21 cellular contexts compared by ENCODE assay signal in the genomic region with DNA sequence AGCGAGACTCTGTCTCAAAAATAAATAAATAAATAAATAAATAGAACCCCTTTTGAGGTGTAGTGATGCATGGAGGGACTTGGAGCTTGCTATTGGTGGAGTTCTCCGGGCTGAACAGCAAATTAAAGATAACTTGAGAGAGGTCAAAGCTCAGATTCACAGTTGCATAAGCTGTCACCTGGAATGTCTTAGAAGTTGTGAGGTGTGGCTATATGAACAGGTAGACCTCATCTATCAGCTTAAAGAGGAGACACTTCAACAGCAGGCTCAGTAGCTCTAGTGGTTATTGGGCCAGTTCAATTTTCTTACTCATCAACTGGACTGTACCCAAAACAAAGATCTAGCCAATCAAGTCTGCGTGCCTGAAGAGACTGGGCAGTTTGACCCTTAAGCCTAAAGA. TPM values are rescaled to one million over a fixed set of nuclear protein-coding genes. Genes with fewer than 3 reads are reported as not detected.
DNase-seq lines count a peak whose midpoint lies in the region; ATAC-seq, FAIRE-seq and TF ChIP-seq lines count a peak whose summit lies in the region.
"Had no signal": no experiment of that assay in that cellular context is flagged by ENCODE, and none has a peak within 500 bp of the region (broad histone marks: within the 10 kb centered on the region; RNA-seq: fewer than 3 reads in every experiment).

No MANE protein-coding gene starts in this region.

- H3K27ac ChIP-seq in esophagus squamous epithelium (peak overlapping the region in 3 of 4 donors; percentile 39 to 69 (median 68)), small intestine (ENCODE audit: low read depth in 1 of 2, low read length in 1 of 2) (no peak overlapping the region), HepG2 (ENCODE audit: extremely low read length, insufficient read depth, low read length) (no peak overlapping the region)
- H3K27ac ChIP-seq: HL-60, Peyer's patch had no signal

- no peak overlapping the region for H3K9ac ChIP-seq in HepG2 (ENCODE audit: insufficient read depth, low read depth, low read length)

- H3K9me3 ChIP-seq in Caco-2 (no peaks in the 10 kb centered on the region), esophagus squamous epithelium (no peaks in the 10 kb centered on the region), small intestine (ENCODE audit: control insufficient read depth, low read depth) (no peaks in the 10 kb centered on the region), HepG2 (ENCODE audit: low read length) (no peaks in the 10 kb centered on the region)
- H3K9me3 ChIP-seq: Peyer's patch had no signal

- H3K36me3 ChIP-seq in Caco-2 (ENCODE audit: control insufficient read depth, insufficient read depth, low read length) (no peaks in the 10 kb centered on the region), esophagus squamous epithelium (no peaks in the 10 kb centered on the region), small intestine (ENCODE audit: control insufficient read depth in 2 of 2, insufficient read depth in 2 of 2, low read length in 2 of 2) (no peaks in the 10 kb centered on the region), HepG2 (replicated peaks in 1 of 2; ENCODE audit: control insufficient read depth in 1 of 2, insufficient read depth in 2 of 2, low read length in 2 of 2) (no peaks in the 10 kb centered on the region)
- H3K36me3 ChIP-seq: Peyer's patch had no signal

- TF ChIP-seq POLR2A in esophagus squamous epithelium (IDR thresholded peaks at IDR 0.05) (no peak), HepG2 (IDR thresholded peaks at IDR 0.05; ENCODE audit: insufficient read depth in 1 of 2, low read depth in 2 of 2, low read length in 2 of 2) (no peak)

- H3K9me3 Mint-ChIP-seq in Caco-2 (ENCODE audit: unreplicated experiment) = no peaks in the 10 kb centered on the region

- FAIRE-seq in small intestine (lab: Jason Lieb, UNC) (no peak), HepG2 (lab: Jason Lieb, UNC) (no peak)
- FAIRE-seq: A204.1, HTR-8/SVneo had no signal

- intact Hi-C loops in Caco-2 (cut with micrococcal nuclease; ENCODE audit: unreplicated experiment) = no loop called here
- intact Hi-C loops in esophagus squamous epithelium (cut with DNase I) = no loop called here
- intact Hi-C loops in HepG2 (cut with micrococcal nuclease; ENCODE audit: unreplicated experiment) = no loop called here

- peak in 1 of 2 experiments; percentile 31 for DNase-seq in Caco-2
- peak; percentile 31 for DNase-seq in M059J (ENCODE audit: low read depth)
- no peak for DNase-seq in esophagus squamous epithelium (lab: John Stamatoyannopoulos, UW)
- peak; percentile 85 for DNase-seq in small intestine
- DNase-seq in HepG2 (ENCODE audit: low spot score) = no peak
- DNase-seq: C1 segment of cervical spinal cord, DMS 273 treated with DMSO at 0.1 percent for 48 hours, H7, NCI-H1048, NCI-H146, NCI-H2081, NCI-H510A, NCI-H774, Peyer's patch had no signal

- 68 to 89% methylated on average over 3 of the region's 3 CpGs for WGBS in esophagus squamous epithelium, 2 donors
- WGBS in small intestine, 3 donors = 41 to 74% (median 48%) methylated on average over 3 of the region's 3 CpGs
- WGBS in HepG2 (ENCODE audit: low lambda C conversion rate) = 63% methylated on average over 3 of the region's 3 CpGs

- CTCF ChIA-PET in Caco-2 (lab: Charles Lee) (interaction anchor here (0.9 kb wide), 1 partner anchor 19 kb away, joined by 3 read pairs; no protein-coding TSS in a partner anchor), HepG2 (lab: Yijun Ruan, JAX; ENCODE audit: low intra/inter-chr PET ratio, low total read pairs) (no interaction called here)

- no peak for TF ChIP-seq RAD21 in HepG2 (CRISPR knock-in tag; IDR thresholded peaks at IDR 0.05)

- TF ChIP-seq EP300 in HepG2 (IDR thresholded peaks at IDR 0.05; ENCODE audit: low read depth in 2 of 2, low read length in 2 of 2) (no peak), HepG2 (CRISPR knock-in tag; IDR thresholded peaks at IDR 0.05; ENCODE audit: borderline replicate concordance) (no peak)

- no peaks in the 10 kb centered on the region for H3K36me3 Mint-ChIP-seq in Caco-2 (ENCODE audit: insufficient read depth, unreplicated experiment)

- peaks cover 13% of the 10 kb centered on the region for H3K4me1 Mint-ChIP-seq in Caco-2 (ENCODE audit: low read depth, unreplicated experiment)

- H3K4me3 ChIP-seq in Caco-2 (ENCODE audit: low read depth, low read length) (no peak overlapping the region), esophagus squamous epithelium (no peak overlapping the region), small intestine (ENCODE audit: low read depth in 1 of 2, low read length in 2 of 2) (no peak overlapping the region), HepG2 (replicated peaks in 1 of 3; ENCODE audit: insufficient read depth in 1 of 3, low read depth in 2 of 3, low read length in 3 of 3) (no peak overlapping the region)
- H3K4me3 ChIP-seq: Peyer's patch, SK-N-MC had no signal

- no peaks in the 10 kb centered on the region for H3K27me3 Mint-ChIP-seq in Caco-2 (ENCODE audit: insufficient read depth, unreplicated experiment)

- in situ Hi-C loops in HepG2 (cut with HindIII; ENCODE audit: extremely low pct_ligation_motif_present, low pct_unique_long_range_greater_than_20kb) = no loop called here

- H3K4me1 ChIP-seq in Caco-2 = peaks cover 30% of the 10 kb centered on the region
- peaks cover 8 to 42% (median 29%) of the 10 kb centered on the region in 3 donors for H3K4me1 ChIP-seq in esophagus squamous epithelium
- no peaks in the 10 kb centered on the region for H3K4me1 ChIP-seq in small intestine (ENCODE audit: control insufficient read depth in 2 of 2, insufficient read depth in 1 of 2, low read depth in 1 of 2, low read length in 1 of 2)
- H3K4me1 ChIP-seq in HepG2 (ENCODE audit: insufficient read depth, low read length) = 0 out of 2 replicates have a peak, but pooled peaks cover 10% of the 10 kb centered on the region

- H2AFZ ChIP-seq in HepG2 (ENCODE audit: low read length) = no peak overlapping the region

- H3K79me2 ChIP-seq in HepG2 (ENCODE audit: insufficient read depth, low read length) = no peaks in the 10 kb centered on the region

- peak overlapping the region; percentile 57 for H3K27ac Mint-ChIP-seq in Caco-2 (ENCODE audit: unreplicated experiment)

- no peak overlapping the region for H3K4me3 Mint-ChIP-seq in Caco-2 (ENCODE audit: unreplicated experiment)

- POLR2A ChIA-PET in Caco-2 (lab: Charles Lee) (interaction anchor here (0.7 to 0.9 kb wide), 2 partner anchors 8 to 55 kb away, joined by 3 to 4 read pairs; partner anchors contain the start of gene DNAJC18), HepG2 (lab: Yijun Ruan, JAX) (interaction anchor here (1.7 kb wide), 1 partner anchor 9 kb away, joined by 11 read pairs; no protein-coding TSS in a partner anchor)

- H3K4me2 ChIP-seq in HepG2 (ENCODE audit: low read depth, low read length) = no peak overlapping the region

- H3K27me3 ChIP-seq in Caco-2 (replicated peaks; ENCODE audit: control insufficient read depth, insufficient read depth, low read length) = no peaks in the 10 kb centered on the region
- H3K27me3 ChIP-seq in esophagus squamous epithelium = no peaks in the 10 kb centered on the region
- H3K27me3 ChIP-seq in small intestine (ENCODE audit: control insufficient read depth in 2 of 2, insufficient read depth in 2 of 2, low read length in 2 of 2) = no peaks in the 10 kb centered on the region
- H3K27me3 ChIP-seq in HepG2 (ENCODE audit: control insufficient read depth in 1 of 2, insufficient read depth in 2 of 2, low read length in 2 of 2) = no peaks in the 10 kb centered on the region
- H3K27me3 ChIP-seq: Peyer's patch had no signal

- no peaks in the 10 kb centered on the region for H4K20me1 ChIP-seq in HepG2 (ENCODE audit: insufficient read depth, low read length)

- TF ChIP-seq CTCF in Caco-2 (IDR thresholded peaks at IDR 0.05; ENCODE audit: insufficient read depth in 1 of 2, low read depth in 1 of 2, low read length in 1 of 2, severe bottlenecking in 1 of 2, unreplicated experiment in 1 of 2) (no peak), esophagus squamous epithelium (IDR thresholded peaks at IDR 0.05) (no peak), HepG2 (CRISPR knock-in tag; IDR thresholded peaks at IDR 0.05) (no peak)

- no TSS peak for BruUV-seq in Caco-2 (replicated peaks; lab: Mats Ljungman, UMichigan)
- no TSS peak for BruUV-seq in HepG2 (replicated peaks; lab: Mats Ljungman, UMichigan)

- ATAC-seq in activated CD4-positive, CD25-positive, alpha-beta regulatory T cell treated with anti-CD3 and anti-CD28 coated beads, Interleukin-2, amount 50 U/mL, for 24 hours = no peak
- ATAC-seq in HepG2 = no peak
- no peak for ATAC-seq in HG03108 (IDR thresholded peaks at IDR 0.05; ENCODE audit: unreplicated experiment)
- ATAC-seq: Right ventricle myocardium inferior had no signal

RNA-seq across cellular contexts. Expression of gene STING1, which starts 11.7 kb away (rescaled TPM):
- not detected in 2 replicates for total RNA-seq in Caco-2 (2022)
- 29.3 and 35.2 TPM in 2 replicates for total RNA-seq in M059J (2014; rRNA removed; shearing (Covaris generic))
- 10 to 100 TPM; 33.0 to 49.6 (median 38.6) TPM for total RNA-seq in esophagus squamous epithelium
- polyA plus RNA-seq in small intestine = 10 to 100 TPM in 1 of 3 donors, 1 to 10 TPM in 2; 2.2 to 23.0 (median 3.0) TPM
- total RNA-seq in HepG2 (2016; rRNA removed; fragmentation: Illumina TruSeq; extraction: Trizol) = 0.56 and 1.3 TPM in 2 replicates
- 0.40 and 0.71 TPM in 2 replicates for total RNA-seq in HepG2 (2016; cell fraction: cytosol; rRNA removed; fragmentation: Illumina TruSeq; extraction: Trizol; ENCODE audit: low read depth)
- total RNA-seq in HepG2 (2016; cell fraction: insoluble cytoplasmic fraction; rRNA removed; fragmentation: Illumina TruSeq; extraction: Trizol) = 0.59 and 1.8 TPM in 2 replicates
- 1.0 and 1.5 TPM in 2 replicates for total RNA-seq in HepG2 (2016; cell fraction: membrane; rRNA removed; fragmentation: Illumina TruSeq; extraction: Trizol)
- total RNA-seq in HepG2 (2016; cell fraction: nucleus; rRNA removed; fragmentation: Illumina TruSeq; extraction: Trizol) = 2.5 and 3.9 TPM in 2 replicates
- 4.4 and 5.1 TPM in 2 replicates for polyA plus RNA-seq in HepG2 (2011; rRNA removed)
- 2.4 and 3.4 TPM in 2 replicates for polyA plus RNA-seq in HepG2 (2011; cell fraction: cytosol; rRNA removed)
- polyA plus RNA-seq in HepG2 (2011; cell fraction: nucleus; rRNA removed) = 22.3 and 29.1 TPM in 2 replicates
- 2.3 and 2.4 TPM in 2 replicates for polyA plus RNA-seq in HepG2 (2012)
- 0.61 and 0.71 TPM in 2 replicates for polyA plus RNA-seq in HepG2 (2016; cell fraction: cytosol; fragmentation: Illumina TruSeq; extraction: Trizol; ENCODE audit: low read depth)
- polyA plus RNA-seq in HepG2 (2016; cell fraction: insoluble cytoplasmic fraction; fragmentation: Illumina TruSeq; extraction: Trizol; ENCODE audit: low read depth) = 1.1 and 1.5 TPM in 2 replicates
- polyA plus RNA-seq in HepG2 (2016; cell fraction: membrane; fragmentation: Illumina TruSeq; extraction: Trizol; ENCODE audit: low read depth) = 0.69 and 1.1 TPM in 2 replicates
- 4.0 and 5.3 TPM in 2 replicates for polyA plus RNA-seq in HepG2 (2016; cell fraction: nucleus; fragmentation: Illumina TruSeq; extraction: Trizol; ENCODE audit: insufficient read depth, low read depth)
- 3.6 and 36.7 TPM in 2 replicates for polyA minus RNA-seq in HepG2 (2011; rRNA and poly(A)+ RNA removed; ENCODE audit: low replicate concordance)
- 2.2 and 3.8 TPM in 2 replicates for polyA minus RNA-seq in HepG2 (2011; cell fraction: cytosol; rRNA and poly(A)+ RNA removed)
- polyA minus RNA-seq in HepG2 (2011; cell fraction: nucleus; rRNA and poly(A)+ RNA removed) = 4.4 and 5.2 TPM in 2 replicates

RNA-seq across cellular contexts. Expression of gene SMIM33, which starts 23.5 kb away (rescaled TPM):
- total RNA-seq in Caco-2 (2022) (not detected in 2 replicates), esophagus squamous epithelium (not detected), HepG2 (2016; rRNA removed; fragmentation: Illumina TruSeq; extraction: Trizol) (not detected in 2 replicates)
- not detected in 2 replicates for total RNA-seq in M059J (2014; rRNA removed; shearing (Covaris generic))
- polyA plus RNA-seq in small intestine (1 to 10 TPM in 1 of 3 donors, under 1 TPM in 1, not detected in 1; 0.45 to 1.9 TPM), HepG2 (2011; rRNA removed) (0.03 TPM in 1 of 2 replicates, not detected in the other)
- total RNA-seq in HepG2 (2016; cell fraction: cytosol; rRNA removed; fragmentation: Illumina TruSeq; extraction: Trizol; ENCODE audit: low read depth) = not detected in 2 replicates
- total RNA-seq in HepG2 (2016; cell fraction: insoluble cytoplasmic fraction; rRNA removed; fragmentation: Illumina TruSeq; extraction: Trizol) = not detected in 2 replicates
- total RNA-seq in HepG2 (2016; cell fraction: membrane; rRNA removed; fragmentation: Illumina TruSeq; extraction: Trizol) = not detected in 2 replicates
- not detected in 2 replicates for total RNA-seq in HepG2 (2016; cell fraction: nucleus; rRNA removed; fragmentation: Illumina TruSeq; extraction: Trizol)
- polyA plus RNA-seq in HepG2 (2011; cell fraction: cytosol; rRNA removed) = not detected in 2 replicates
- not detected in 2 replicates for polyA plus RNA-seq in HepG2 (2011; cell fraction: nucleus; rRNA removed)
- polyA plus RNA-seq in HepG2 (2012) = not detected in 2 replicates
- polyA plus RNA-seq in HepG2 (2016; cell fraction: cytosol; fragmentation: Illumina TruSeq; extraction: Trizol; ENCODE audit: low read depth) = not detected in 2 replicates
- polyA plus RNA-seq in HepG2 (2016; cell fraction: insoluble cytoplasmic fraction; fragmentation: Illumina TruSeq; extraction: Trizol; ENCODE audit: low read depth) = not detected in 2 replicates
- not detected in 2 replicates for polyA plus RNA-seq in HepG2 (2016; cell fraction: membrane; fragmentation: Illumina TruSeq; extraction: Trizol; ENCODE audit: low read depth)
- polyA plus RNA-seq in HepG2 (2016; cell fraction: nucleus; fragmentation: Illumina TruSeq; extraction: Trizol; ENCODE audit: insufficient read depth, low read depth) = not detected in 2 replicates
- polyA minus RNA-seq in HepG2 (2011; rRNA and poly(A)+ RNA removed; ENCODE audit: low replicate concordance) = 0.18 TPM in 1 of 2 replicates, not detected in the other
- polyA minus RNA-seq in HepG2 (2011; cell fraction: cytosol; rRNA and poly(A)+ RNA removed) = not detected in 2 replicates
- not detected in 2 replicates for polyA minus RNA-seq in HepG2 (2011; cell fraction: nucleus; rRNA and poly(A)+ RNA removed)
- total RNA-seq: H7, Right ventricle myocardium inferior had no signal

RNA-seq across cellular contexts. Expression of gene ECSCR, which starts 31.7 kb away (rescaled TPM):
- total RNA-seq in Caco-2 (2022) = not detected in 2 replicates
- 1.5 and 2.4 TPM in 2 replicates for total RNA-seq in M059J (2014; rRNA removed; shearing (Covaris generic))
- total RNA-seq in esophagus squamous epithelium = 10 to 100 TPM in 2 of 4 donors, 1 to 10 TPM in 2; 1.7 to 19.5 (median 6.9) TPM
- 10 to 100 TPM in 1 of 3 donors, 1 to 10 TPM in 2; 1.6 to 47.6 (median 4.9) TPM for polyA plus RNA-seq in small intestine
- total RNA-seq in HepG2 (2016; rRNA removed; fragmentation: Illumina TruSeq; extraction: Trizol) = not detected in 2 replicates
- total RNA-seq in HepG2 (2016; cell fraction: cytosol; rRNA removed; fragmentation: Illumina TruSeq; extraction: Trizol; ENCODE audit: low read depth) = not detected in 2 replicates
- 0.18 TPM in 1 of 2 replicates, not detected in the other for total RNA-seq in HepG2 (2016; cell fraction: insoluble cytoplasmic fraction; rRNA removed; fragmentation: Illumina TruSeq; extraction: Trizol)
- 0.34 and 0.48 TPM in 2 replicates for total RNA-seq in HepG2 (2016; cell fraction: membrane; rRNA removed; fragmentation: Illumina TruSeq; extraction: Trizol)
- not detected in 2 replicates for total RNA-seq in HepG2 (2016; cell fraction: nucleus; rRNA removed; fragmentation: Illumina TruSeq; extraction: Trizol)
- polyA plus RNA-seq in HepG2 (2011; rRNA removed) = 0.13 and 0.18 TPM in 2 replicates
- polyA plus RNA-seq in HepG2 (2011; cell fraction: cytosol; rRNA removed) = 0.07 TPM in 1 of 2 replicates, not detected in the other
- 0.14 and 0.27 TPM in 2 replicates for polyA plus RNA-seq in HepG2 (2011; cell fraction: nucleus; rRNA removed)
- polyA plus RNA-seq in HepG2 (2012) = not detected in 2 replicates
- polyA plus RNA-seq in HepG2 (2016; cell fraction: cytosol; fragmentation: Illumina TruSeq; extraction: Trizol; ENCODE audit: low read depth) = 0.46 and 0.48 TPM in 2 replicates
- not detected in 2 replicates for polyA plus RNA-seq in HepG2 (2016; cell fraction: insoluble cytoplasmic fraction; fragmentation: Illumina TruSeq; extraction: Trizol; ENCODE audit: low read depth)
- not detected in 2 replicates for polyA plus RNA-seq in HepG2 (2016; cell fraction: membrane; fragmentation: Illumina TruSeq; extraction: Trizol; ENCODE audit: low read depth)
- not detected in 2 replicates for polyA plus RNA-seq in HepG2 (2016; cell fraction: nucleus; fragmentation: Illumina TruSeq; extraction: Trizol; ENCODE audit: insufficient read depth, low read depth)
- polyA minus RNA-seq in HepG2 (2011; rRNA and poly(A)+ RNA removed; ENCODE audit: low replicate concordance) = 0.86 TPM in 1 of 2 replicates, not detected in the other
- polyA minus RNA-seq in HepG2 (2011; cell fraction: cytosol; rRNA and poly(A)+ RNA removed) = not detected in 2 replicates
- not detected in 2 replicates for polyA minus RNA-seq in HepG2 (2011; cell fraction: nucleus; rRNA and poly(A)+ RNA removed)

RNA-seq across cellular contexts. Expression of gene DNAJC18, which starts 54.9 kb away (rescaled TPM):
- total RNA-seq in Caco-2 (2022) = 12.5 and 14.1 TPM in 2 replicates
- total RNA-seq in M059J (2014; rRNA removed; shearing (Covaris generic)) = 12.1 and 16.0 TPM in 2 replicates
- 1 to 10 TPM in 3 of 4 donors, under 1 TPM in 1; 0.53 to 6.9 (median 3.9) TPM for total RNA-seq in esophagus squamous epithelium
- polyA plus RNA-seq in small intestine = 1 to 10 TPM in 2 of 3 donors, under 1 TPM in 1; 0.67 to 3.8 (median 2.7) TPM
- total RNA-seq in HepG2 (2016; rRNA removed; fragmentation: Illumina TruSeq; extraction: Trizol) = 6.5 and 9.6 TPM in 2 replicates
- 2.3 and 2.5 TPM in 2 replicates for total RNA-seq in HepG2 (2016; cell fraction: cytosol; rRNA removed; fragmentation: Illumina TruSeq; extraction: Trizol; ENCODE audit: low read depth)
- 5.6 and 9.2 TPM in 2 replicates for total RNA-seq in HepG2 (2016; cell fraction: insoluble cytoplasmic fraction; rRNA removed; fragmentation: Illumina TruSeq; extraction: Trizol)
- 4.6 and 5.4 TPM in 2 replicates for total RNA-seq in HepG2 (2016; cell fraction: membrane; rRNA removed; fragmentation: Illumina TruSeq; extraction: Trizol)
- 6.0 and 8.1 TPM in 2 replicates for total RNA-seq in HepG2 (2016; cell fraction: nucleus; rRNA removed; fragmentation: Illumina TruSeq; extraction: Trizol)
- 5.7 and 6.6 TPM in 2 replicates for polyA plus RNA-seq in HepG2 (2011; rRNA removed)
- 2.3 and 3.6 TPM in 2 replicates for polyA plus RNA-seq in HepG2 (2011; cell fraction: cytosol; rRNA removed)
- 1.3 and 1.6 TPM in 2 replicates for polyA plus RNA-seq in HepG2 (2011; cell fraction: nucleus; rRNA removed)
- 9.7 and 12.5 TPM in 2 replicates for polyA plus RNA-seq in HepG2 (2012)
- polyA plus RNA-seq in HepG2 (2016; cell fraction: cytosol; fragmentation: Illumina TruSeq; extraction: Trizol; ENCODE audit: low read depth) = 1.6 and 4.1 TPM in 2 replicates
- 9.3 and 9.5 TPM in 2 replicates for polyA plus RNA-seq in HepG2 (2016; cell fraction: insoluble cytoplasmic fraction; fragmentation: Illumina TruSeq; extraction: Trizol; ENCODE audit: low read depth)
- polyA plus RNA-seq in HepG2 (2016; cell fraction: membrane; fragmentation: Illumina TruSeq; extraction: Trizol; ENCODE audit: low read depth) = 4.1 and 4.4 TPM in 2 replicates
- polyA plus RNA-seq in HepG2 (2016; cell fraction: nucleus; fragmentation: Illumina TruSeq; extraction: Trizol; ENCODE audit: insufficient read depth, low read depth) = 7.1 and 8.5 TPM in 2 replicates
- polyA minus RNA-seq in HepG2 (2011; rRNA and poly(A)+ RNA removed; ENCODE audit: low replicate concordance) = 3.3 and 4.3 TPM in 2 replicates
- 4.4 and 5.2 TPM in 2 replicates for polyA minus RNA-seq in HepG2 (2011; cell fraction: cytosol; rRNA and poly(A)+ RNA removed)
- 3.1 and 3.6 TPM in 2 replicates for polyA minus RNA-seq in HepG2 (2011; cell fraction: nucleus; rRNA and poly(A)+ RNA removed)

Comparison
In these comparisons a context has a peak if more than half of its experiments do, and no peak if none do; other contexts are left out.
1. DNase-seq: peak in M059J (single experiment) and small intestine (single experiment); none in esophagus squamous epithelium (single experiment) and HepG2 (single experiment).
2. H3K27ac ChIP-seq: peak in esophagus squamous epithelium (3 of 4); none in small intestine (0 of 2) and HepG2 (single experiment).